ENCODE assay signal across 9 cellular contexts in the genomic region with DNA sequence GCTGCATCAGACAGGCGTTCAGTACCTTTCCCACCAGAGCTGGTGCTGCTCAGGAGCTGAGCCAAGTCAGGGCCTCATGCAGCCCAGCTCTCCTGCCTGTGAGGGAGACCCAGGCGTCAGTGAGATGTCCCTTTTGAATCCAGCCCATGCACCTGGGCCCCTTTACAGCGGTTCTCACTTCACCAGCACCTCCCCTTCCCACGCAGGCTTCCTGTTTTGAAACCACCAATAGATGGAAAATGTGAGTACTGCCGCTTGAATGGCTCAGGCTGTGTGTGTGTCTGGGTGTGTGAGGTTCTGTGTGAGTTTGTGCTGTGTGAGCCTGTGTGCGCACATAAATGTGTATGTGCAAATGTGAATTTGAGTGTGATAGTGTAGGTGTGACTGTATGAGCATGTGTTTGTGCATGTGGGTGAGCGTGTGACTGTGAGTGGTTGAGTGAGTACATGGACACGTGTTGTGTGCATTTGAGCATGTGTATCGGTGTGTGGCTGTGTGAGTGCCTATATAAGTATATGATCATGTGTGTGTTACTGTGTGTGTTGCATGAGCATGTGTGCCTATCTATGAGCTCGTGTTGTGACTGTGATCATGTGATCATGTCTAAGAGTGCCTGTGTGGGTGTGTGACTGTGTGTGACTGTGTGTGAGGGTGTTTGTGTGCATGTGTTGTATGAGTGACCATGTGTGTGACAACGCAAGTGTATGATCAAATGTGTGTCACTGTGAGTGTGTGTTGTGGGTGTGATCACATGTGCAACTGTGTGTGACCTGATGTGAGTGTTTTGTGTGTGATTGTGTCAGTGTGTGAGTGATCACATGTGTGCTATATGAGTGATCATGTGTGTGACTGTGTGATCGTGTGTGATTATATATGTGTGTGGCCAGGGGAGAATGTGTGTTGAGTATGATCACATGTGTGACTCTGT.
A peak's percentile ranks its signal among the peaks of the same experiment; 100 is the strongest.
DNase-seq lines count a peak whose midpoint lies in the region; ATAC-seq and TF ChIP-seq lines count a peak whose summit lies in the region.
"Had no signal": no experiment of that assay in that cellular context is flagged by ENCODE, and none has a peak within 500 bp of the region (broad histone marks: within the 10 kb centered on the region; RNA-seq: fewer than 3 reads in every experiment).

No MANE protein-coding gene starts in this region.

- intact Hi-C loops in prostate gland (cut with DNase I): no loop called here

- H3K27ac ChIP-seq in prostate gland: no peak overlapping the region

- no peak overlapping the region for H3K4me3 Mint-ChIP-seq in immature natural killer cell

- H3K36me3 ChIP-seq in prostate gland: no peaks in the 10 kb centered on the region
- H3K36me3 ChIP-seq: heart right ventricle had no signal

- TF ChIP-seq CTCF in prostate gland (IDR thresholded peaks at IDR 0.05): no peak

- no peaks in the 10 kb centered on the region for H3K27me3 ChIP-seq in prostate gland (replicated peaks; ENCODE audit: insufficient read depth)

- peak; percentile 77 to 84 for DNase-seq in activated CD4-positive, alpha-beta T cell treated with anti-CD3 and anti-CD28 coated beads, Interleukin-2, amount 50 U/mL, for 48 hours
- DNase-seq in immature natural killer cell: peak; percentile 66 to 70 (median 69)
- DNase-seq in stimulated activated CD8-positive, alpha-beta memory T cell treated with anti-CD3 and anti-CD28 coated beads, Interleukin-7, amount 100 ng/mL, for 48 hours (ENCODE audit: extremely low read depth in 1 of 2, low read depth in 1 of 2): peak; percentile 55 to 86
- DNase-seq in prostate gland (ENCODE audit: low spot score): no peak
- no peak for DNase-seq in cerebellar cortex (ENCODE audit: low spot score)
- DNase-seq: heart right ventricle had no signal

- H3K9me3 Mint-ChIP-seq in immature natural killer cell: no peaks in the 10 kb centered on the region

- H3K27ac Mint-ChIP-seq in immature natural killer cell: no peak overlapping the region

- ATAC-seq in GM19395 (IDR thresholded peaks at IDR 0.05; ENCODE audit: unreplicated experiment): peak; percentile 50
- ATAC-seq in HG03571 (IDR thresholded peaks at IDR 0.05; ENCODE audit: unreplicated experiment): peak; percentile 39
- ATAC-seq in GM18861 (IDR thresholded peaks at IDR 0.05; ENCODE audit: unreplicated experiment): no peak

- 86% methylated on average over 11 of the region's 12 CpGs for WGBS in prostate gland

- H3K27me3 Mint-ChIP-seq in immature natural killer cell (ENCODE audit: low read depth in 3 of 3): peaks cover 0 to 4% (median 0%) of the 10 kb centered on the region in 3 donors

- no peaks in the 10 kb centered on the region for H3K4me1 ChIP-seq in prostate gland (replicated peaks)

- H3K4me1 Mint-ChIP-seq in immature natural killer cell: peaks cover 0 to 21% of the 10 kb centered on the region in 2 donors

- no peak for TF ChIP-seq POLR2A in prostate gland (IDR thresholded peaks at IDR 0.05)

- no peaks in the 10 kb centered on the region for H3K36me3 Mint-ChIP-seq in immature natural killer cell

- H3K4me3 ChIP-seq in prostate gland: no peak overlapping the region

- no peaks in the 10 kb centered on the region for H3K9me3 ChIP-seq in prostate gland
- H3K9me3 ChIP-seq: heart right ventricle had no signal

Comparison
In these comparisons a context has a peak if more than half of its experiments do, and no peak if none do; other contexts are left out.
1. DNase-seq: peak in activated CD4-positive, alpha-beta T cell treated with anti-CD3 and anti-CD28 coated beads, Interleukin-2, amount 50 U/mL, for 48 hours (2 of 2), immature natural killer cell (3 of 3) and stimulated activated CD8-positive, alpha-beta memory T cell treated with anti-CD3 and anti-CD28 coated beads, Interleukin-7, amount 100 ng/mL, for 48 hours (2 of 2); none in prostate gland (single experiment) and cerebellar cortex (single experiment).